Comparison of ENCODE assay signal across 8 cellular contexts in the genomic region with DNA sequence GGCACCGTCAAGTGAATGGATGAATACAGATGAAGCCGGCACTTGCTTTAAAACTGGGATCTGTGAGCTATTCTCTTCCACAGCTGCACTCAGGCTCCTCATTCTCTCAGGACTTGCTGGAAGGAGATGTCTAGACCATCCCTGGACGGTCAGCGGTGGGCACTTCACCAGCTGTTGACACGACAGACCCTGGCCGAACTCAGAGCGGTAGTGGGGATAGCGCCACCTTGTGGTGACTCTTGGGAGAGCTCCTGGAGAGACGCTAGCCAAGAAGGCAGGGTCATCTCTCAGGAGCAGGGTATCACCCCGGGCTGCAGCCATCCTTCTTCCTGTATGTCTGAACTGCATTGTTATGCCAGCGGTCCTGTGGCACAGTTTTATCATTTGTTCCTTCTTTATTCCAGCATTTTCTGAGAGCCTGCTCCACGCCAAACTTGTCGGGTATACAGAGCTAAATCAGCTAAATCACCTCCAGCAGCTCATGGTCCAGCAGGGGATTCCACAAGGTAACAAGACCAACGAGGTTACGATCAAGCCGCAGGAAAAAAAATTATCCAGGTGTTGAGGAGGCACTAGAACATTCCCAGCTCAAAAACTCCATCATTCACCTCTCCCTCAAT. TPM values are rescaled to one million over a fixed set of nuclear protein-coding genes. Genes with fewer than 3 reads are reported as not detected.
DNase-seq lines count a peak whose midpoint lies in the region; ATAC-seq, FAIRE-seq and TF ChIP-seq lines count a peak whose summit lies in the region.

No MANE protein-coding gene starts in this region.

- H3K4me2 ChIP-seq in HepG2 (ENCODE audit: low read depth, low read length) = peak overlapping the region; percentile 46; the same call in 1 of the 2 replicates

- BruUV-seq in HepG2 (replicated peaks; lab: Mats Ljungman, UMichigan) = no TSS peak

- peak; percentile 21; the same call in 1 of the 2 replicates for TF ChIP-seq RAD21 in HepG2 (CRISPR knock-in tag; IDR thresholded peaks at IDR 0.05)

- peaks cover 76% of the 10 kb centered on the region for H3K27me3 Mint-ChIP-seq in WTC11 (ENCODE audit: low read depth)

- WGBS in HepG2 (ENCODE audit: low lambda C conversion rate) = 13% methylated on average over 13 of the region's 16 CpGs

- no peaks in the 10 kb centered on the region for H3K9me3 Mint-ChIP-seq in WTC11

- CTCF ChIA-PET in WTC11 (lab: Charles Lee) (interaction anchor here (0.5 to 3.5 kb wide), 71 partner anchors 9 to 551 kb away, joined by 3 to 156 read pairs (median 5); partner anchors contain the start of genes ARF3, CACNB3, DDN and DDX23), HepG2 (lab: Yijun Ruan, JAX; ENCODE audit: low intra/inter-chr PET ratio, low total read pairs) (interaction anchor here (0.6 to 1.5 kb wide), 5 partner anchors 10 to 23 kb away, joined by 3 to 6 read pairs (median 3); no protein-coding TSS in a partner anchor)

- H3K4me3 Mint-ChIP-seq in WTC11 = no peak overlapping the region

- H3K4me1 Mint-ChIP-seq in WTC11 = peaks cover 10% of the 10 kb centered on the region

- ATAC-seq in WTC11 = peak; percentile 89
- ATAC-seq in HepG2 = peak; percentile 82
- ATAC-seq in HG02884 (IDR thresholded peaks at IDR 0.05; ENCODE audit: unreplicated experiment) = no peak

- peak; percentile 32 for DNase-seq in NCI-H1092 (lab: John Stamatoyannopoulos, UW)
- no peak for DNase-seq in NCI-H1092 treated with DMSO at 0.1 percent for 48 hours (lab: John Stamatoyannopoulos, UW)
- peak; percentile 56 for DNase-seq in LoVo (ENCODE audit: low spot score)
- peak; percentile 91 for DNase-seq in WTC11 (ENCODE audit: low spot score)
- peak; percentile 52 for DNase-seq in cerebellar cortex (ENCODE audit: low spot score)
- peak; percentile 46 for DNase-seq in HepG2 (ENCODE audit: low spot score)
- DNase-seq in stimulated activated CD8-positive, alpha-beta memory T cell treated with anti-CD3 and anti-CD28 coated beads, Interleukin-15, amount 100 ng/mL, for 1 hour (ENCODE audit: low read depth) = peak; percentile 61

- H3K4me1 ChIP-seq in HepG2 (ENCODE audit: insufficient read depth, low read length) = no peaks in the 10 kb centered on the region

- H3K9ac ChIP-seq in HepG2 (ENCODE audit: insufficient read depth, low read depth, low read length) = no peak overlapping the region

- no peak overlapping the region for H3K27ac Mint-ChIP-seq in WTC11

- POLR2A ChIA-PET in WTC11 (lab: Charles Lee) = interaction anchor here (1.4 kb wide), 1 partner anchor 31 kb away, joined by 4 read pairs; the partner anchor contains the start of gene ARF3
- POLR2A ChIA-PET in HepG2 (lab: Yijun Ruan, JAX) = interaction anchor here (0.8 kb wide), 1 partner anchor 9 kb away, joined by 5 read pairs; no protein-coding TSS in a partner anchor

- TF ChIP-seq POLR2A in HepG2 (IDR thresholded peaks at IDR 0.05; ENCODE audit: insufficient read depth in 1 of 2, low read depth in 2 of 2, low read length in 2 of 2) = no peak

- no peaks in the 10 kb centered on the region for H3K36me3 Mint-ChIP-seq in WTC11

- H2AFZ ChIP-seq in HepG2 (ENCODE audit: low read length) = no peak overlapping the region

- no peak overlapping the region for H3K27ac ChIP-seq in HepG2 (ENCODE audit: extremely low read length, insufficient read depth, low read length)

- intact Hi-C loops in HepG2 (cut with micrococcal nuclease; ENCODE audit: unreplicated experiment) = no loop called here

- peak; percentile 96 for TF ChIP-seq CTCF in WTC11 (IDR thresholded peaks at IDR 0.05)
- peak; percentile 86 for TF ChIP-seq CTCF in HepG2 (CRISPR knock-in tag; IDR thresholded peaks at IDR 0.05)

- H3K27me3 ChIP-seq in HepG2 (ENCODE audit: control insufficient read depth in 1 of 2, insufficient read depth in 2 of 2, low read length in 2 of 2) = peaks cover 7 to 65% of the 10 kb centered on the region in 2 experiments; a peak in 3 of 5 replicates

- H3K36me3 ChIP-seq in HepG2 (replicated peaks in 1 of 2; ENCODE audit: control insufficient read depth in 1 of 2, insufficient read depth in 2 of 2, low read length in 2 of 2) = no peaks in the 10 kb centered on the region

- in situ Hi-C loops in HepG2 (cut with HindIII; ENCODE audit: extremely low pct_ligation_motif_present, low pct_unique_long_range_greater_than_20kb) = no loop called here

- H3K4me3 ChIP-seq in HepG2 (replicated peaks in 1 of 3; ENCODE audit: insufficient read depth in 1 of 3, low read depth in 2 of 3, low read length in 3 of 3) = no peak overlapping the region

- H4K20me1 ChIP-seq in HepG2 (ENCODE audit: insufficient read depth, low read length) = no peaks in the 10 kb centered on the region

- H3K79me2 ChIP-seq in HepG2 (ENCODE audit: insufficient read depth, low read length) = no peaks in the 10 kb centered on the region

- TF ChIP-seq EP300 in HepG2 (IDR thresholded peaks at IDR 0.05; ENCODE audit: low read depth in 2 of 2, low read length in 2 of 2) (no peak), HepG2 (CRISPR knock-in tag; IDR thresholded peaks at IDR 0.05; ENCODE audit: borderline replicate concordance) (no peak)

- no peaks in the 10 kb centered on the region for H3K9me3 ChIP-seq in HepG2 (ENCODE audit: low read length)

- peak; percentile 70 for FAIRE-seq in HepG2 (lab: Jason Lieb, UNC)

RNA-seq across cellular contexts. Expression of gene WNT1, which starts 10.0 kb away (rescaled TPM):
- total RNA-seq in WTC11 (2021) (not detected in 3 replicates), HepG2 (2016; rRNA removed; fragmentation: Illumina TruSeq; extraction: Trizol) (not detected in 2 replicates)
- total RNA-seq in HepG2 (2016; cell fraction: cytosol; rRNA removed; fragmentation: Illumina TruSeq; extraction: Trizol; ENCODE audit: low read depth) = not detected in 2 replicates
- total RNA-seq in HepG2 (2016; cell fraction: insoluble cytoplasmic fraction; rRNA removed; fragmentation: Illumina TruSeq; extraction: Trizol) = not detected in 2 replicates
- total RNA-seq in HepG2 (2016; cell fraction: membrane; rRNA removed; fragmentation: Illumina TruSeq; extraction: Trizol) = not detected in 2 replicates
- total RNA-seq in HepG2 (2016; cell fraction: nucleus; rRNA removed; fragmentation: Illumina TruSeq; extraction: Trizol) = not detected in 2 replicates
- polyA plus RNA-seq in HepG2 (2011; rRNA removed) = not detected in 2 replicates
- not detected in 2 replicates for polyA plus RNA-seq in HepG2 (2011; cell fraction: cytosol; rRNA removed)
- polyA plus RNA-seq in HepG2 (2011; cell fraction: nucleus; rRNA removed) = not detected in 2 replicates
- not detected in 2 replicates for polyA plus RNA-seq in HepG2 (2012)
- not detected in 2 replicates for polyA plus RNA-seq in HepG2 (2016; cell fraction: cytosol; fragmentation: Illumina TruSeq; extraction: Trizol; ENCODE audit: low read depth)
- not detected in 2 replicates for polyA plus RNA-seq in HepG2 (2016; cell fraction: insoluble cytoplasmic fraction; fragmentation: Illumina TruSeq; extraction: Trizol; ENCODE audit: low read depth)
- not detected in 2 replicates for polyA plus RNA-seq in HepG2 (2016; cell fraction: membrane; fragmentation: Illumina TruSeq; extraction: Trizol; ENCODE audit: low read depth)
- not detected in 2 replicates for polyA plus RNA-seq in HepG2 (2016; cell fraction: nucleus; fragmentation: Illumina TruSeq; extraction: Trizol; ENCODE audit: insufficient read depth, low read depth)
- not detected in 2 replicates for polyA minus RNA-seq in HepG2 (2011; rRNA and poly(A)+ RNA removed; ENCODE audit: low replicate concordance)
- not detected in 2 replicates for polyA minus RNA-seq in HepG2 (2011; cell fraction: cytosol; rRNA and poly(A)+ RNA removed)
- polyA minus RNA-seq in HepG2 (2011; cell fraction: nucleus; rRNA and poly(A)+ RNA removed) = not detected in 2 replicates

RNA-seq across cellular contexts. Expression of gene DDN, which starts 11.0 kb away (rescaled TPM):
- total RNA-seq in WTC11 (2021) (0.33 to 0.55 TPM (median 0.50 TPM) in 3 replicates), HepG2 (2016; rRNA removed; fragmentation: Illumina TruSeq; extraction: Trizol) (0.51 and 0.53 TPM in 2 replicates)
- 0.20 TPM in 1 of 2 replicates, not detected in the other for total RNA-seq in HepG2 (2016; cell fraction: cytosol; rRNA removed; fragmentation: Illumina TruSeq; extraction: Trizol; ENCODE audit: low read depth)
- 0.43 and 0.54 TPM in 2 replicates for total RNA-seq in HepG2 (2016; cell fraction: insoluble cytoplasmic fraction; rRNA removed; fragmentation: Illumina TruSeq; extraction: Trizol)
- 0.46 and 0.52 TPM in 2 replicates for total RNA-seq in HepG2 (2016; cell fraction: membrane; rRNA removed; fragmentation: Illumina TruSeq; extraction: Trizol)
- total RNA-seq in HepG2 (2016; cell fraction: nucleus; rRNA removed; fragmentation: Illumina TruSeq; extraction: Trizol) = 0.34 and 0.62 TPM in 2 replicates
- polyA plus RNA-seq in HepG2 (2011; rRNA removed) = 0.24 and 0.33 TPM in 2 replicates
- polyA plus RNA-seq in HepG2 (2011; cell fraction: cytosol; rRNA removed) = 0.21 and 0.34 TPM in 2 replicates
- polyA plus RNA-seq in HepG2 (2011; cell fraction: nucleus; rRNA removed) = 0.47 and 0.83 TPM in 2 replicates
- 0.48 and 0.69 TPM in 2 replicates for polyA plus RNA-seq in HepG2 (2012)
- 0.20 and 0.28 TPM in 2 replicates for polyA plus RNA-seq in HepG2 (2016; cell fraction: cytosol; fragmentation: Illumina TruSeq; extraction: Trizol; ENCODE audit: low read depth)
- 0.58 and 0.73 TPM in 2 replicates for polyA plus RNA-seq in HepG2 (2016; cell fraction: insoluble cytoplasmic fraction; fragmentation: Illumina TruSeq; extraction: Trizol; ENCODE audit: low read depth)
- 0.48 and 0.58 TPM in 2 replicates for polyA plus RNA-seq in HepG2 (2016; cell fraction: membrane; fragmentation: Illumina TruSeq; extraction: Trizol; ENCODE audit: low read depth)
- polyA plus RNA-seq in HepG2 (2016; cell fraction: nucleus; fragmentation: Illumina TruSeq; extraction: Trizol; ENCODE audit: insufficient read depth, low read depth) = 1.2 and 1.3 TPM in 2 replicates
- 0.46 and 5.3 TPM in 2 replicates for polyA minus RNA-seq in HepG2 (2011; rRNA and poly(A)+ RNA removed; ENCODE audit: low replicate concordance)
- 0.44 and 0.49 TPM in 2 replicates for polyA minus RNA-seq in HepG2 (2011; cell fraction: cytosol; rRNA and poly(A)+ RNA removed)
- polyA minus RNA-seq in HepG2 (2011; cell fraction: nucleus; rRNA and poly(A)+ RNA removed) = 0.25 and 0.39 TPM in 2 replicates

RNA-seq across cellular contexts. Expression of gene WNT10B, which starts 16.6 kb away (rescaled TPM):
- total RNA-seq in WTC11 (2021) (0.50 to 0.55 TPM (median 0.55 TPM) in 3 replicates), HepG2 (2016; rRNA removed; fragmentation: Illumina TruSeq; extraction: Trizol) (0.09 TPM in 1 of 2 replicates, not detected in the other)
- total RNA-seq in HepG2 (2016; cell fraction: cytosol; rRNA removed; fragmentation: Illumina TruSeq; extraction: Trizol; ENCODE audit: low read depth) = not detected in 2 replicates
- total RNA-seq in HepG2 (2016; cell fraction: insoluble cytoplasmic fraction; rRNA removed; fragmentation: Illumina TruSeq; extraction: Trizol) = not detected in 2 replicates
- total RNA-seq in HepG2 (2016; cell fraction: membrane; rRNA removed; fragmentation: Illumina TruSeq; extraction: Trizol) = 0.14 TPM in 1 of 2 replicates, not detected in the other
- not detected in 2 replicates for total RNA-seq in HepG2 (2016; cell fraction: nucleus; rRNA removed; fragmentation: Illumina TruSeq; extraction: Trizol)
- polyA plus RNA-seq in HepG2 (2011; rRNA removed) = 0.05 and 0.12 TPM in 2 replicates
- 0.04 and 0.08 TPM in 2 replicates for polyA plus RNA-seq in HepG2 (2011; cell fraction: cytosol; rRNA removed)
- polyA plus RNA-seq in HepG2 (2011; cell fraction: nucleus; rRNA removed) = 0.48 and 0.64 TPM in 2 replicates
- not detected in 2 replicates for polyA plus RNA-seq in HepG2 (2012)
- polyA plus RNA-seq in HepG2 (2016; cell fraction: cytosol; fragmentation: Illumina TruSeq; extraction: Trizol; ENCODE audit: low read depth) = not detected in 2 replicates
- polyA plus RNA-seq in HepG2 (2016; cell fraction: insoluble cytoplasmic fraction; fragmentation: Illumina TruSeq; extraction: Trizol; ENCODE audit: low read depth) = not detected in 2 replicates
- not detected in 2 replicates for polyA plus RNA-seq in HepG2 (2016; cell fraction: membrane; fragmentation: Illumina TruSeq; extraction: Trizol; ENCODE audit: low read depth)
- polyA plus RNA-seq in HepG2 (2016; cell fraction: nucleus; fragmentation: Illumina TruSeq; extraction: Trizol; ENCODE audit: insufficient read depth, low read depth) = 0.21 and 0.33 TPM in 2 replicates
- polyA minus RNA-seq in HepG2 (2011; rRNA and poly(A)+ RNA removed; ENCODE audit: low replicate concordance) = 0.18 and 1.6 TPM in 2 replicates
- 1.8 TPM in 1 of 2 replicates, not detected in the other for polyA minus RNA-seq in HepG2 (2011; cell fraction: cytosol; rRNA and poly(A)+ RNA removed)
- polyA minus RNA-seq in HepG2 (2011; cell fraction: nucleus; rRNA and poly(A)+ RNA removed) = not detected in 2 replicates

RNA-seq across cellular contexts. Expression of gene PRKAG1, which starts 30.4 kb away (rescaled TPM):
- total RNA-seq in WTC11 (2021) (37.9 to 41.6 TPM (median 38.0 TPM) in 3 replicates), HepG2 (2016; rRNA removed; fragmentation: Illumina TruSeq; extraction: Trizol) (32.8 and 37.6 TPM in 2 replicates)
- total RNA-seq in HepG2 (2016; cell fraction: cytosol; rRNA removed; fragmentation: Illumina TruSeq; extraction: Trizol; ENCODE audit: low read depth) = 9.1 and 11.2 TPM in 2 replicates
- total RNA-seq in HepG2 (2016; cell fraction: insoluble cytoplasmic fraction; rRNA removed; fragmentation: Illumina TruSeq; extraction: Trizol) = 30.6 and 39.9 TPM in 2 replicates
- 19.3 and 21.1 TPM in 2 replicates for total RNA-seq in HepG2 (2016; cell fraction: membrane; rRNA removed; fragmentation: Illumina TruSeq; extraction: Trizol)
- 16.7 and 19.6 TPM in 2 replicates for total RNA-seq in HepG2 (2016; cell fraction: nucleus; rRNA removed; fragmentation: Illumina TruSeq; extraction: Trizol)
- polyA plus RNA-seq in HepG2 (2011; rRNA removed) = 21.2 and 26.1 TPM in 2 replicates
- 18.5 and 26.3 TPM in 2 replicates for polyA plus RNA-seq in HepG2 (2011; cell fraction: cytosol; rRNA removed)
- 8.8 and 11.6 TPM in 2 replicates for polyA plus RNA-seq in HepG2 (2011; cell fraction: nucleus; rRNA removed)
- polyA plus RNA-seq in HepG2 (2012) = 20.2 and 21.7 TPM in 2 replicates
- 7.6 and 8.8 TPM in 2 replicates for polyA plus RNA-seq in HepG2 (2016; cell fraction: cytosol; fragmentation: Illumina TruSeq; extraction: Trizol; ENCODE audit: low read depth)
- 38.7 and 40.2 TPM in 2 replicates for polyA plus RNA-seq in HepG2 (2016; cell fraction: insoluble cytoplasmic fraction; fragmentation: Illumina TruSeq; extraction: Trizol; ENCODE audit: low read depth)
- 14.5 and 16.2 TPM in 2 replicates for polyA plus RNA-seq in HepG2 (2016; cell fraction: membrane; fragmentation: Illumina TruSeq; extraction: Trizol; ENCODE audit: low read depth)
- polyA plus RNA-seq in HepG2 (2016; cell fraction: nucleus; fragmentation: Illumina TruSeq; extraction: Trizol; ENCODE audit: insufficient read depth, low read depth) = 24.6 and 24.9 TPM in 2 replicates
- 11.5 and 73.4 TPM in 2 replicates for polyA minus RNA-seq in HepG2 (2011; rRNA and poly(A)+ RNA removed; ENCODE audit: low replicate concordance)
- polyA minus RNA-seq in HepG2 (2011; cell fraction: cytosol; rRNA and poly(A)+ RNA removed) = 7.8 and 9.5 TPM in 2 replicates
- 11.6 TPM in 2 replicates for polyA minus RNA-seq in HepG2 (2011; cell fraction: nucleus; rRNA and poly(A)+ RNA removed)

RNA-seq across cellular contexts. Expression of gene ARF3, which starts 30.9 kb away (rescaled TPM):
- total RNA-seq in WTC11 (2021) = 238 to 256 TPM (median 248 TPM) in 3 replicates
- total RNA-seq in HepG2 (2016; rRNA removed; fragmentation: Illumina TruSeq; extraction: Trizol) = 48.4 and 53.8 TPM in 2 replicates
- total RNA-seq in HepG2 (2016; cell fraction: cytosol; rRNA removed; fragmentation: Illumina TruSeq; extraction: Trizol; ENCODE audit: low read depth) = 12.0 and 15.8 TPM in 2 replicates
- 43.0 and 57.4 TPM in 2 replicates for total RNA-seq in HepG2 (2016; cell fraction: insoluble cytoplasmic fraction; rRNA removed; fragmentation: Illumina TruSeq; extraction: Trizol)
- 15.7 and 16.6 TPM in 2 replicates for total RNA-seq in HepG2 (2016; cell fraction: membrane; rRNA removed; fragmentation: Illumina TruSeq; extraction: Trizol)
- total RNA-seq in HepG2 (2016; cell fraction: nucleus; rRNA removed; fragmentation: Illumina TruSeq; extraction: Trizol) = 20.9 and 24.1 TPM in 2 replicates
- 57.9 and 60.0 TPM in 2 replicates for polyA plus RNA-seq in HepG2 (2011; rRNA removed)
- polyA plus RNA-seq in HepG2 (2011; cell fraction: cytosol; rRNA removed) = 60.3 and 60.4 TPM in 2 replicates
- 32.8 and 38.8 TPM in 2 replicates for polyA plus RNA-seq in HepG2 (2011; cell fraction: nucleus; rRNA removed)
- polyA plus RNA-seq in HepG2 (2012) = 39.0 and 41.4 TPM in 2 replicates
- polyA plus RNA-seq in HepG2 (2016; cell fraction: cytosol; fragmentation: Illumina TruSeq; extraction: Trizol; ENCODE audit: low read depth) = 11.9 and 13.5 TPM in 2 replicates
- polyA plus RNA-seq in HepG2 (2016; cell fraction: insoluble cytoplasmic fraction; fragmentation: Illumina TruSeq; extraction: Trizol; ENCODE audit: low read depth) = 76.4 and 85.2 TPM in 2 replicates
- 13.7 and 16.3 TPM in 2 replicates for polyA plus RNA-seq in HepG2 (2016; cell fraction: membrane; fragmentation: Illumina TruSeq; extraction: Trizol; ENCODE audit: low read depth)
- 47.8 and 51.2 TPM in 2 replicates for polyA plus RNA-seq in HepG2 (2016; cell fraction: nucleus; fragmentation: Illumina TruSeq; extraction: Trizol; ENCODE audit: insufficient read depth, low read depth)
- polyA minus RNA-seq in HepG2 (2011; rRNA and poly(A)+ RNA removed; ENCODE audit: low replicate concordance) = 62.5 and 183 TPM in 2 replicates
- polyA minus RNA-seq in HepG2 (2011; cell fraction: cytosol; rRNA and poly(A)+ RNA removed) = 19.9 and 22.8 TPM in 2 replicates
- polyA minus RNA-seq in HepG2 (2011; cell fraction: nucleus; rRNA and poly(A)+ RNA removed) = 27.7 and 29.2 TPM in 2 replicates
